In genomic region chr13:106986033-106986484, GRCh38 we compare ENCODE assay signal across 15 cellular contexts.
A peak's percentile ranks its signal among the peaks of the same experiment; 100 is the strongest.
DNase-seq lines count a peak whose midpoint lies in the region; TF ChIP-seq lines count a peak whose summit lies in the region.
"Had no signal": no experiment of that assay in that cellular context is flagged by ENCODE, and none has a peak within 500 bp of the region (broad histone marks: within the 10 kb centered on the region; RNA-seq: fewer than 3 reads in every experiment).

No MANE protein-coding gene starts in this region.

- H3K79me2 ChIP-seq in mesendoderm (ENCODE audit: control insufficient read depth, insufficient read depth, low read length): no peaks in the 10 kb centered on the region

- H3K27me3 Mint-ChIP-seq in CD14-positive monocyte (ENCODE audit: low read depth in 3 of 3) (peaks cover 0 to 2% (median 0%) of the 10 kb centered on the region in 3 donors), chondrocyte (ENCODE audit: low read depth) (no peaks in the 10 kb centered on the region)
- H3K27me3 Mint-ChIP-seq: activated naive CD4-positive, alpha-beta T cell treated with anti-CD3 and anti-CD28 coated beads, Interleukin-2, amount 10 ng/mL, durations not matched to agents 7 days and 5 days had no signal

- H3K56ac ChIP-seq in mesendoderm (ENCODE audit: low read length): no peak overlapping the region

- POLR2A ChIA-PET in BJ (lab: Charles Lee): no interaction called here

- H3K36me3 ChIP-seq in BJ (ENCODE audit: control insufficient read depth, insufficient read depth, low read length): no peaks in the 10 kb centered on the region
- no peaks in the 10 kb centered on the region for H3K36me3 ChIP-seq in mesendoderm (ENCODE audit: control insufficient read depth, insufficient read depth, low read length)
- H3K36me3 ChIP-seq: Peyer's patch had no signal

- no peak overlapping the region for H3K4ac ChIP-seq in mesendoderm (ENCODE audit: low read depth, low read length)

- no peak overlapping the region for H2BK5ac ChIP-seq in mesendoderm (ENCODE audit: low read length)

- H3K4me3 ChIP-seq in BJ (ENCODE audit: low read depth, low read length) (no peak overlapping the region), fibroblast of villous mesenchyme (ENCODE audit: low read depth, low read length) (no peak overlapping the region), mesendoderm (ENCODE audit: low read length) (no peak overlapping the region)
- H3K4me3 ChIP-seq: Peyer's patch had no signal

- no CpG with 5 or more reads among the region's 7 CpGs for WGBS in mesendoderm (ENCODE audit: extremely low coverage, insufficient coverage, low lambda C conversion rate)

- H3K18ac ChIP-seq in mesendoderm (ENCODE audit: low read length): no peak overlapping the region

- H2BK120ac ChIP-seq in mesendoderm (ENCODE audit: low read depth, low read length): no peak overlapping the region

- no peak overlapping the region for H2BK15ac ChIP-seq in mesendoderm (replicated peaks; ENCODE audit: low read depth)

- H3K27me3 ChIP-seq in BJ (ENCODE audit: control insufficient read depth, insufficient read depth, low read length) (no peaks in the 10 kb centered on the region), mesendoderm (ENCODE audit: insufficient read depth, low read length, poor library complexity) (no peaks in the 10 kb centered on the region)
- H3K27me3 ChIP-seq: Peyer's patch had no signal

- CTCF ChIA-PET in BJ (lab: Yijun Ruan, JAX): no interaction called here

- H3K4me1 Mint-ChIP-seq in CD14-positive monocyte: no peaks in the 10 kb centered on the region
- peaks cover 16% of the 10 kb centered on the region for H3K4me1 Mint-ChIP-seq in chondrocyte (ENCODE audit: low read depth)
- H3K4me1 Mint-ChIP-seq: activated naive CD4-positive, alpha-beta T cell treated with anti-CD3 and anti-CD28 coated beads, Interleukin-2, amount 10 ng/mL, durations not matched to agents 7 days and 5 days; naive thymus-derived CD8-positive, alpha-beta T cell had no signal

- no peak overlapping the region for H4K8ac ChIP-seq in mesendoderm (ENCODE audit: low read depth, low read length)

- H4K5ac ChIP-seq in mesendoderm (ENCODE audit: low read length): no peak overlapping the region

- TF ChIP-seq CTCF in BJ (IDR thresholded peaks at IDR 0.05; ENCODE audit: insufficient read depth, low read depth, low read length) (no peak), fibroblast of villous mesenchyme (IDR thresholded peaks at IDR 0.05; ENCODE audit: insufficient read depth, low read depth, low read length) (no peak), CD14-positive monocyte (IDR thresholded peaks at IDR 0.05) (no peak), chondrocyte (IDR thresholded peaks at IDR 0.05) (no peak)

- H3K36me3 Mint-ChIP-seq in CD14-positive monocyte: no peaks in the 10 kb centered on the region
- no peaks in the 10 kb centered on the region for H3K36me3 Mint-ChIP-seq in chondrocyte (ENCODE audit: low read depth)
- H3K36me3 Mint-ChIP-seq: activated naive CD4-positive, alpha-beta T cell treated with anti-CD3 and anti-CD28 coated beads, Interleukin-2, amount 10 ng/mL, durations not matched to agents 7 days and 5 days had no signal

- no peak overlapping the region for H3K9ac ChIP-seq in mesendoderm (ENCODE audit: low read length)

- no peak overlapping the region for H3K4me2 ChIP-seq in mesendoderm (ENCODE audit: low read length)

- intact Hi-C loops in CD14-positive monocyte (cut with micrococcal nuclease): no loop called here

- H2AK5ac ChIP-seq in mesendoderm (ENCODE audit: low read length): no peak overlapping the region

- H3K23ac ChIP-seq in mesendoderm (ENCODE audit: low read length): no peak overlapping the region

- peaks cover 3 to 30% (median 8%) of the 10 kb centered on the region in 7 donors for H3K9me3 Mint-ChIP-seq in CD14-positive monocyte
- H3K9me3 Mint-ChIP-seq in chondrocyte (ENCODE audit: low read depth): no peaks in the 10 kb centered on the region

- DNase-seq in BJ (ENCODE audit: low read depth) (peak; percentile 66), M059J (ENCODE audit: low read depth) (peak; percentile 1), fibroblast of villous mesenchyme (ENCODE audit: low read depth) (peak; percentile 27), mesendoderm (peak; percentile 82), CD14-positive monocyte (ENCODE audit: low spot score) (no peak), chondrocyte (ENCODE audit: low spot score) (no peak), NCI-H510A treated with DMSO at 0.1 percent for 48 hours (lab: John Stamatoyannopoulos, UW) (no peak)
- no peak for DNase-seq in stimulated activated CD4-positive, alpha-beta T cell treated with anti-CD3 and anti-CD28 coated beads, Interleukin-1b, Interleukin-23, amount 100 ng/mL, for 48 hours
- DNase-seq: activated naive CD4-positive, alpha-beta T cell treated with anti-CD3 and anti-CD28 coated beads, Interleukin-2, amount 10 ng/mL, durations not matched to agents 7 days and 5 days; effector CD8-positive, alpha-beta T cell; naive thymus-derived CD8-positive, alpha-beta T cell; NCI-H1930; NCI-H69; Peyer's patch; SW 1271 had no signal

- no peak overlapping the region for H3K27ac Mint-ChIP-seq in CD14-positive monocyte
- H3K27ac Mint-ChIP-seq in chondrocyte (ENCODE audit: unreplicated experiment): no peak overlapping the region
- H3K27ac Mint-ChIP-seq: activated naive CD4-positive, alpha-beta T cell treated with anti-CD3 and anti-CD28 coated beads, Interleukin-2, amount 10 ng/mL, durations not matched to agents 7 days and 5 days; naive thymus-derived CD8-positive, alpha-beta T cell had no signal

- no peak overlapping the region for H3K27ac ChIP-seq in mesendoderm (ENCODE audit: low read depth, low read length)
- H3K27ac ChIP-seq: Peyer's patch had no signal

- H3K4me3 Mint-ChIP-seq in CD14-positive monocyte (no peak overlapping the region), chondrocyte (ENCODE audit: unreplicated experiment) (no peak overlapping the region)
- H3K4me3 Mint-ChIP-seq: activated naive CD4-positive, alpha-beta T cell treated with anti-CD3 and anti-CD28 coated beads, Interleukin-2, amount 10 ng/mL, durations not matched to agents 7 days and 5 days; naive thymus-derived CD8-positive, alpha-beta T cell had no signal

- H3K4me1 ChIP-seq in mesendoderm (ENCODE audit: control insufficient read depth, low read depth, low read length): no peaks in the 10 kb centered on the region
- H3K4me1 ChIP-seq: Peyer's patch had no signal

- H3K79me1 ChIP-seq in mesendoderm (ENCODE audit: low read length): no peaks in the 10 kb centered on the region

Comparison
In these comparisons a context has a peak if more than half of its experiments do, and no peak if none do; other contexts are left out.
1. DNase-seq: peak in BJ (single experiment), M059J (single experiment), fibroblast of villous mesenchyme (single experiment) and mesendoderm (single experiment); none in stimulated activated CD4-positive, alpha-beta T cell treated with anti-CD3 and anti-CD28 coated beads, Interleukin-1b, Interleukin-23, amount 100 ng/mL, for 48 hours (single experiment), CD14-positive monocyte (single experiment), chondrocyte (single experiment) and NCI-H510A treated with DMSO at 0.1 percent for 48 hours (single experiment).